Comparison of ENCODE assay signal across 1 cellular context in genomic region chr3:107855710-107856109, GRCh38.
TF ChIP-seq lines count a peak whose summit lies in the region.

No MANE protein-coding gene starts in this region.

TF ChIP-seq in GM23338, 12 proteins besides CTCF, POLR2A, EP300 and RAD21 (continued from another document):
- TF ChIP-seq NANOG (IDR thresholded peaks at IDR 0.05; ENCODE audit: borderline replicate concordance) (no peak), STAT1 (IDR thresholded peaks at IDR 0.05; ENCODE audit: unreplicated experiment) (no peak), ETS1 (IDR thresholded peaks at IDR 0.05) (no peak), ZNF114 (CRISPR knock-in tag; IDR thresholded peaks at IDR 0.05) (no peak)
